27 cellular contexts compared by ENCODE assay signal in the genomic region with DNA sequence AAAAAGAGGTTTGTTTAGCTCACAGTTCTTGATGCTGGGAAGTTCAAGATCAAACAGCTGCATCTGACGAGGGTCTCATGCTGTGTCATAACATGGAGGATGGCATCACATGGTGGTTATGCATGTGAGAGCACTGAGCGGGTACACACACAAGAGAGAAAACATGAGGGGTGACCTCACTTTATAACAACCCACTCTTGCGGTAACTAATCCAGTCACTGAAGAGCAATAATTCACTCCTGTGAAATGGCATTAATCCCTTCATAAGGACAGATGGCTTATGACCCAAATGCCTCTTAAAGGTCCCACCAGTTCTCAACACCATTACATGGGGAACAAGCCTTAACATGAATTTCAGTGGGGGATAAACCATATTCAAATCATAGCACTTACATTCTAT. TPM values are rescaled to one million over a fixed set of nuclear protein-coding genes. Genes with fewer than 3 reads are reported as not detected.
DNase-seq lines count a peak whose midpoint lies in the region; ATAC-seq and TF ChIP-seq lines count a peak whose summit lies in the region.
"Had no signal": no experiment of that assay in that cellular context is flagged by ENCODE, and none has a peak within 500 bp of the region (broad histone marks: within the 10 kb centered on the region; RNA-seq: fewer than 3 reads in every experiment).

No MANE protein-coding gene starts in this region.

- peak overlapping the region; percentile 92 for H3K27ac ChIP-seq in WERI-Rb-1
- no peak overlapping the region for H3K27ac ChIP-seq in right cardiac atrium (ENCODE audit: low read length)
- H3K27ac ChIP-seq: C4-2B, SK-N-MC, skin epidermis, uterus had no signal

- ATAC-seq in GM19452 (IDR thresholded peaks at IDR 0.05; ENCODE audit: unreplicated experiment) (no peak), right cardiac atrium (no peak), HG03432 (IDR thresholded peaks at IDR 0.05; ENCODE audit: unreplicated experiment) (no peak), HG03039 (IDR thresholded peaks at IDR 0.05; ENCODE audit: unreplicated experiment) (no peak)
- ATAC-seq: activated CD8-positive, alpha-beta T cell treated with anti-CD3 and anti-CD28 coated beads for 36 hours; K562; left ventricle myocardium superior; natural killer cell had no signal

- H3K9me3 ChIP-seq in WERI-Rb-1 (ENCODE audit: severe bottlenecking) (peaks cover 57% of the 10 kb centered on the region), right cardiac atrium (ENCODE audit: control insufficient read depth, low read length) (no peaks in the 10 kb centered on the region)
- H3K9me3 ChIP-seq: uterus had no signal

- WGBS in right cardiac atrium = 82% methylated on average over 3 of the region's 3 CpGs

- H3K27me3 ChIP-seq in WERI-Rb-1 (ENCODE audit: insufficient read depth, low read depth, severe bottlenecking) (no peaks in the 10 kb centered on the region), right cardiac atrium (ENCODE audit: control insufficient read depth, insufficient read depth) (no peaks in the 10 kb centered on the region)
- H3K27me3 ChIP-seq: uterus had no signal

- peak; percentile 11; the same call in 1 of the 2 replicates for TF ChIP-seq CTCF in WERI-Rb-1 (IDR thresholded peaks at IDR 0.05; ENCODE audit: low read depth, low read length)

- intact Hi-C loops in right cardiac atrium (cut with DNase I) = no loop called here

- H3K4me3 ChIP-seq in WERI-Rb-1 (ENCODE audit: low read depth, low read length) (peak overlapping the region; percentile 7), right cardiac atrium (ENCODE audit: low read length) (no peak overlapping the region)
- H3K4me3 ChIP-seq: K562, SK-N-MC, skin epidermis, uterus had no signal

- H3K4me1 ChIP-seq in right cardiac atrium (ENCODE audit: control insufficient read depth, insufficient read depth, low read length) = no peaks in the 10 kb centered on the region
- H3K4me1 ChIP-seq: uterus had no signal

- no peaks in the 10 kb centered on the region for H3K36me3 ChIP-seq in WERI-Rb-1
- H3K36me3 ChIP-seq: uterus had no signal

- peak; percentile 75 for DNase-seq in DMS79 treated with DMSO at 0.1 percent for 48 hours (lab: John Stamatoyannopoulos, UW)
- peak; percentile 80 for DNase-seq in NCI-H128 (lab: John Stamatoyannopoulos, UW; ENCODE audit: unreplicated experiment)
- DNase-seq in NCI-H2171 (lab: John Stamatoyannopoulos, UW) = peak; percentile 78
- DNase-seq in WERI-Rb-1 = peak; percentile 89
- no peak for DNase-seq in right cardiac atrium
- DNase-seq: activated CD4-positive, CD25-positive, alpha-beta regulatory T cell treated with anti-CD3 and anti-CD28 coated beads, Interleukin-2, amount 50 U/mL, for 72 hours; activated CD8-positive, alpha-beta T cell treated with anti-CD3 and anti-CD28 coated beads for 36 hours; amygdala; EL; islet precursor cell; left ventricle myocardium superior; natural killer cell; NCI-H774; occipital lobe; uterus had no signal

RNA-seq across cellular contexts. Expression of a gene that starts 23.2 kb away (rescaled TPM):
- under 1 TPM in 3 of 4 donors, not detected in 1; 0.25 to 0.64 (median 0.32) TPM for total RNA-seq in right cardiac atrium
- polyA plus RNA-seq in right cardiac atrium = 0.09 TPM
- total RNA-seq: chondrocyte, glomerular endothelial cell, H4, K562, left ventricle myocardium superior, MCF 10A, occipital lobe, pulmonary artery endothelial cell had no signal
- polyA plus RNA-seq: K562 had no signal

RNA-seq across cellular contexts. Expression of a gene that starts 52.6 kb away (rescaled TPM):
- total RNA-seq in right cardiac atrium = 100 to 1,000 TPM in 2 of 4 donors, 10 to 100 TPM in 2; 68.1 to 361 (median 105) TPM
- 333 TPM for polyA plus RNA-seq in right cardiac atrium

Comparison
In these comparisons a context has a peak if more than half of its experiments do, and no peak if none do; other contexts are left out.
1. DNase-seq: peak in DMS79 treated with DMSO at 0.1 percent for 48 hours (single experiment), NCI-H128 (single experiment), NCI-H2171 (single experiment) and WERI-Rb-1 (single experiment); none in right cardiac atrium (0 of 3).